Comparison of ENCODE assay signal across 6 cellular contexts in genomic region chr2:74548285-74548918, GRCh38. TPM values are rescaled to one million over a fixed set of nuclear protein-coding genes. Genes with fewer than 3 reads are reported as not detected.
DNase-seq lines count a peak whose midpoint lies in the region; FAIRE-seq and TF ChIP-seq lines count a peak whose summit lies in the region.

No MANE protein-coding gene starts in this region.

- CTCF ChIA-PET in activated CD4-positive, alpha-beta memory T cell treated with anti-CD3 and anti-CD28 coated beads, Interleukin-2, amount 10 ng/mL, durations not matched to agents 7 days and 5 days (lab: Charles Lee), result no interaction called here

- H3K79me1 ChIP-seq in mesenchymal stem cell (replicated peaks; ENCODE audit: low read length, poor library complexity, severe bottlenecking), result peaks cover 13% of the 10 kb centered on the region

- H3K9me3 Mint-ChIP-seq in activated CD4-positive, alpha-beta memory T cell treated with anti-CD3 and anti-CD28 coated beads, Interleukin-2, amount 10 ng/mL, durations not matched to agents 7 days and 5 days, result no peaks in the 10 kb centered on the region

- H3K36me3 Mint-ChIP-seq in activated CD4-positive, alpha-beta memory T cell treated with anti-CD3 and anti-CD28 coated beads, Interleukin-2, amount 10 ng/mL, durations not matched to agents 7 days and 5 days (ENCODE audit: low read depth), result no peaks in the 10 kb centered on the region

- peaks cover 57% of the 10 kb centered on the region for H3K27me3 Mint-ChIP-seq in activated CD4-positive, alpha-beta memory T cell treated with anti-CD3 and anti-CD28 coated beads, Interleukin-2, amount 10 ng/mL, durations not matched to agents 7 days and 5 days

- H2AK5ac ChIP-seq in mesenchymal stem cell (ENCODE audit: low read length, severe bottlenecking), result no peak overlapping the region

- peak overlapping the region; percentile 66 for H3K4me3 Mint-ChIP-seq in activated CD4-positive, alpha-beta memory T cell treated with anti-CD3 and anti-CD28 coated beads, Interleukin-2, amount 10 ng/mL, durations not matched to agents 7 days and 5 days

- H3K4me3 ChIP-seq in GM23248, result peak overlapping the region; percentile 69
- peak overlapping the region; percentile 58 to 80 for H3K4me3 ChIP-seq in mesenchymal stem cell (ENCODE audit: insufficient read depth in 1 of 2, low read depth in 1 of 2, low read length in 2 of 2)

- no peak overlapping the region for H2BK5ac ChIP-seq in mesenchymal stem cell (ENCODE audit: low read depth, low read length, poor library complexity, severe bottlenecking)

- in situ Hi-C loops in GM23248 (cut with MboI), result no loop called here

- no peak for FAIRE-seq in urothelium cell line (lab: Jason Lieb, UNC)

- no peaks in the 10 kb centered on the region for H3K36me3 ChIP-seq in GM23248 (ENCODE audit: low read depth)
- H3K36me3 ChIP-seq in mesenchymal stem cell (ENCODE audit: control insufficient read depth in 1 of 2, insufficient read depth in 2 of 2, low read depth in 1 of 2, low read length in 2 of 2), result no peaks in the 10 kb centered on the region

- H4K20me1 ChIP-seq in GM23248 (ENCODE audit: insufficient read depth), result no peaks in the 10 kb centered on the region

- no peak overlapping the region for H3K23ac ChIP-seq in mesenchymal stem cell (ENCODE audit: low read length in 2 of 2)

- peak overlapping the region in 1 of 2 experiments; percentile 24 for H3K4ac ChIP-seq in mesenchymal stem cell (ENCODE audit: low read depth in 1 of 2, low read length in 2 of 2)

- H3K27me3 ChIP-seq in GM23248 (replicated peaks; ENCODE audit: insufficient read depth) (no peaks in the 10 kb centered on the region), mesenchymal stem cell (ENCODE audit: control insufficient read depth in 1 of 2, insufficient read depth in 1 of 2, low read length in 2 of 2) (no peaks in the 10 kb centered on the region)

- no peaks in the 10 kb centered on the region for H3K9me3 ChIP-seq in GM23248 (ENCODE audit: low read depth)
- no peaks in the 10 kb centered on the region for H3K9me3 ChIP-seq in mesenchymal stem cell (ENCODE audit: control insufficient read depth, low read length)

- H3K4me2 ChIP-seq in GM23248 (ENCODE audit: unreplicated experiment), result peak overlapping the region; percentile 78
- H3K4me2 ChIP-seq in mesenchymal stem cell (ENCODE audit: low read length, poor library complexity, severe bottlenecking), result peak overlapping the region; percentile 98

- peaks cover 13% of the 10 kb centered on the region for H3K4me1 Mint-ChIP-seq in activated CD4-positive, alpha-beta memory T cell treated with anti-CD3 and anti-CD28 coated beads, Interleukin-2, amount 10 ng/mL, durations not matched to agents 7 days and 5 days

- H3K4me1 ChIP-seq in GM23248 (ENCODE audit: insufficient read depth) (peaks cover 32% of the 10 kb centered on the region), mesenchymal stem cell (ENCODE audit: control insufficient read depth, insufficient read depth, low read depth, low read length) (peaks cover 17% of the 10 kb centered on the region)

- H4K8ac ChIP-seq in mesenchymal stem cell (ENCODE audit: low read length), result peak overlapping the region; percentile 55

- DNase-seq in GM23248 (peak; percentile 32), mesenchymal stem cell (no peak), medulla oblongata (ENCODE audit: extremely low spot score) (no peak), urothelium cell line (ENCODE audit: low spot score) (no peak), GM20000 (ENCODE audit: low spot score) (no peak)
- DNase-seq in activated CD4-positive, alpha-beta memory T cell treated with anti-CD3 and anti-CD28 coated beads, Interleukin-2, amount 10 ng/mL, durations not matched to agents 7 days and 5 days, result no peak

- H2BK12ac ChIP-seq in mesenchymal stem cell (ENCODE audit: low read length in 2 of 2), result no peak overlapping the region

- POLR2A ChIA-PET in activated CD4-positive, alpha-beta memory T cell treated with anti-CD3 and anti-CD28 coated beads, Interleukin-2, amount 10 ng/mL, durations not matched to agents 7 days and 5 days (lab: Charles Lee), result interaction anchor here (1.4 kb wide), 1 partner anchor 19 kb away, joined by 4 read pairs; the partner anchor contains the start of genes AUP1 and HTRA2

- H3K14ac ChIP-seq in mesenchymal stem cell (ENCODE audit: low read length in 2 of 2), result no peak overlapping the region

- TF ChIP-seq CTCF in GM20000 (IDR thresholded peaks at IDR 0.05; ENCODE audit: extremely low read depth, missing control alignments), result no peak

- H2AFZ ChIP-seq in GM23248 (peak overlapping the region; percentile 80), mesenchymal stem cell (ENCODE audit: low read depth, low read length) (peak overlapping the region; percentile 51)

- H3K18ac ChIP-seq in mesenchymal stem cell (ENCODE audit: low read depth in 1 of 2, low read length in 2 of 2), result no peak overlapping the region

- H3F3A ChIP-seq in GM23248 (ENCODE audit: insufficient read depth), result peaks cover 15% of the 10 kb centered on the region; the same call in 1 of the 2 replicates

- no peaks in the 10 kb centered on the region for H3K9me2 ChIP-seq in GM23248 (ENCODE audit: insufficient read depth)

- H3K27ac ChIP-seq in GM23248 (peak overlapping the region; percentile 34), mesenchymal stem cell (ENCODE audit: low read length, poor library complexity, severe bottlenecking) (no peak overlapping the region)

- H2BK120ac ChIP-seq in mesenchymal stem cell (ENCODE audit: low read depth, low read length), result peak overlapping the region; percentile 75

- no peak overlapping the region for H2BK15ac ChIP-seq in mesenchymal stem cell (ENCODE audit: low read depth, poor library complexity, severe bottlenecking)

- H3K79me2 ChIP-seq in GM23248 (ENCODE audit: insufficient read depth), result peaks cover 38% of the 10 kb centered on the region; the same call in 1 of the 2 replicates

- no peak overlapping the region for H4K91ac ChIP-seq in mesenchymal stem cell (ENCODE audit: low read length)

- 15 to 20% methylated on average over 17 to 20 of the region's 28 CpGs for WGBS in GM23248 (ENCODE audit: low coverage in 1 of 2, low lambda C conversion rate in 2 of 2, missing lambda C conversion rate in 2 of 2), 2 experiments
- 13% methylated on average over 26 of the region's 28 CpGs for WGBS in mesenchymal stem cell

- H3K27ac Mint-ChIP-seq in activated CD4-positive, alpha-beta memory T cell treated with anti-CD3 and anti-CD28 coated beads, Interleukin-2, amount 10 ng/mL, durations not matched to agents 7 days and 5 days, result no peak overlapping the region

- H3K9ac ChIP-seq in GM23248, result peak overlapping the region; percentile 73
- peak overlapping the region; percentile 82 for H3K9ac ChIP-seq in mesenchymal stem cell (ENCODE audit: low read length)

RNA-seq across cellular contexts. Expression of gene LOXL3, which starts 5.3 kb away (rescaled TPM):
- 52.4 and 56.9 TPM in 2 replicates for total RNA-seq in GM23248 (2014; rRNA removed; shearing (Covaris generic))
- polyA plus RNA-seq in GM23248 (2016; fragmentation: Nextera tagmentation; extraction: Ambion mirVana), result 55.2 and 57.2 TPM in 2 replicates
- total RNA-seq in activated CD4-positive, alpha-beta memory T cell treated with anti-CD3 and anti-CD28 coated beads, Interleukin-2, amount 10 ng/mL, durations not matched to agents 7 days and 5 days, result under 1 TPM; 0.60 to 0.70 TPM
- polyA plus RNA-seq in mesenchymal stem cell (2013, experiment 1 of 2), result 11.7 TPM
- 11.7 TPM for polyA plus RNA-seq in mesenchymal stem cell (2013, experiment 2 of 2)

RNA-seq across cellular contexts. Expression of gene DOK1, which starts 6.1 kb away (rescaled TPM):
- 32.2 and 40.3 TPM in 2 replicates for total RNA-seq in GM23248 (2014; rRNA removed; shearing (Covaris generic))
- polyA plus RNA-seq in GM23248 (2016; fragmentation: Nextera tagmentation; extraction: Ambion mirVana), result 32.6 and 36.2 TPM in 2 replicates
- total RNA-seq in activated CD4-positive, alpha-beta memory T cell treated with anti-CD3 and anti-CD28 coated beads, Interleukin-2, amount 10 ng/mL, durations not matched to agents 7 days and 5 days, result 10 to 100 TPM; 45.2 to 46.8 TPM
- polyA plus RNA-seq in mesenchymal stem cell (2013, experiment 1 of 2), result 13.9 TPM
- 14.3 TPM for polyA plus RNA-seq in mesenchymal stem cell (2013, experiment 2 of 2)

RNA-seq across cellular contexts. Expression of gene HTRA2, which starts 18.7 kb away (rescaled TPM):
- 23.0 and 35.2 TPM in 2 replicates for total RNA-seq in GM23248 (2014; rRNA removed; shearing (Covaris generic))
- polyA plus RNA-seq in GM23248 (2016; fragmentation: Nextera tagmentation; extraction: Ambion mirVana), result 33.6 and 34.0 TPM in 2 replicates
- total RNA-seq in activated CD4-positive, alpha-beta memory T cell treated with anti-CD3 and anti-CD28 coated beads, Interleukin-2, amount 10 ng/mL, durations not matched to agents 7 days and 5 days, result 10 to 100 TPM; 49.2 to 51.1 TPM
- polyA plus RNA-seq in mesenchymal stem cell (2013, experiment 1 of 2), result 21.6 TPM
- 20.7 TPM for polyA plus RNA-seq in mesenchymal stem cell (2013, experiment 2 of 2)

RNA-seq across cellular contexts. Expression of gene AUP1, which starts 18.9 kb away (rescaled TPM):
- total RNA-seq in GM23248 (2014; rRNA removed; shearing (Covaris generic)), result 114 and 119 TPM in 2 replicates
- 119 and 122 TPM in 2 replicates for polyA plus RNA-seq in GM23248 (2016; fragmentation: Nextera tagmentation; extraction: Ambion mirVana)
- total RNA-seq in activated CD4-positive, alpha-beta memory T cell treated with anti-CD3 and anti-CD28 coated beads, Interleukin-2, amount 10 ng/mL, durations not matched to agents 7 days and 5 days, result 100 to 1,000 TPM; 118 to 119 TPM
- polyA plus RNA-seq in mesenchymal stem cell (2013, experiment 1 of 2), result 81.1 TPM
- polyA plus RNA-seq in mesenchymal stem cell (2013, experiment 2 of 2), result 81.5 TPM

RNA-seq across cellular contexts. Expression of gene DQX1, which starts 22.4 kb away (rescaled TPM):
- not detected in 2 replicates for total RNA-seq in GM23248 (2014; rRNA removed; shearing (Covaris generic))
- polyA plus RNA-seq in GM23248 (2016; fragmentation: Nextera tagmentation; extraction: Ambion mirVana), result not detected in 2 replicates
- under 1 TPM; 0.33 to 0.45 TPM for total RNA-seq in activated CD4-positive, alpha-beta memory T cell treated with anti-CD3 and anti-CD28 coated beads, Interleukin-2, amount 10 ng/mL, durations not matched to agents 7 days and 5 days
- not detected for polyA plus RNA-seq in mesenchymal stem cell (2013, experiment 1 of 2)
- 0.03 TPM for polyA plus RNA-seq in mesenchymal stem cell (2013, experiment 2 of 2)

Comparison
In these comparisons a context has a peak if more than half of its experiments do, and no peak if none do; other contexts are left out.
1. RNA of gene LOXL3, which starts 5.3 kb away (total RNA-seq): 52.4 to 56.9 TPM in GM23248; 0.60 to 0.70 TPM in activated CD4-positive, alpha-beta memory T cell treated with anti-CD3 and anti-CD28 coated beads, Interleukin-2, amount 10 ng/mL, durations not matched to agents 7 days and 5 days; every median in the first group is over 10 times any median in the second.